ENCODE assay signal across 33 cellular contexts in genomic region chr15:32884136-32884535, GRCh38.
DNase-seq lines count a peak whose midpoint lies in the region; ATAC-seq, FAIRE-seq and TF ChIP-seq lines count a peak whose summit lies in the region.
"Had no signal": no experiment of that assay in that cellular context is flagged by ENCODE, and none has a peak within 500 bp of the region (broad histone marks: within the 10 kb centered on the region; RNA-seq: fewer than 3 reads in every experiment).

No MANE protein-coding gene starts in this region.

- WGBS in mammary epithelial cell (ENCODE audit: low coverage, missing lambda C conversion rate): 54% methylated on average over 6 of the region's 6 CpGs
- WGBS in gastroesophageal sphincter (ENCODE audit: low coverage in 1 of 2), 2 donors: 25 to 55% methylated on average over 6 of the region's 6 CpGs
- WGBS in HepG2 (ENCODE audit: low lambda C conversion rate): 48% methylated on average over 6 of the region's 6 CpGs

- H3K9me3 Mint-ChIP-seq in MCF 10A (ENCODE audit: unreplicated experiment): no peaks in the 10 kb centered on the region
- H3K9me3 Mint-ChIP-seq: activated CD4-positive, alpha-beta T cell treated with anti-CD3 and anti-CD28 coated beads, Interleukin-2, amount 10 ng/mL, durations not matched to agents 24 days and 14 days; CD4-positive, alpha-beta T cell; GM23338; natural killer cell treated with Interleukin-12 subunit alpha and Interleukin-12 subunit beta and Interleukin-15 and Interleukin-18, amount 100 ng/mL, for 72 hours had no signal

- peak overlapping the region; percentile 32 for H2AFZ ChIP-seq in mammary epithelial cell (ENCODE audit: low read depth, low read length)
- no peak overlapping the region for H2AFZ ChIP-seq in HepG2 (ENCODE audit: low read length)
- H2AFZ ChIP-seq: GM23338, hepatocyte had no signal

- H3K27ac ChIP-seq in mammary epithelial cell (ENCODE audit: insufficient read depth, low read depth, low read length): no peak overlapping the region
- H3K27ac ChIP-seq in gastroesophageal sphincter: peak overlapping the region; percentile 75 to 81 (median 80)
- no peak overlapping the region for H3K27ac ChIP-seq in upper lobe of right lung
- no peak overlapping the region for H3K27ac ChIP-seq in HepG2 (ENCODE audit: extremely low read length, insufficient read depth, low read length)
- H3K27ac ChIP-seq: coronary artery, gastrocnemius medialis, hepatocyte, KMS-11, testis had no signal

- intact Hi-C loops in mammary epithelial cell (cut with micrococcal nuclease) (loop anchor here (5.0 kb wide), 1 partner anchor 38 kb away; no protein-coding TSS in a partner anchor), MCF 10A (cut with micrococcal nuclease) (loop anchor here (5.0 kb wide), 1 partner anchor 42 kb away; no protein-coding TSS in a partner anchor), upper lobe of right lung (cut with DNase I) (no loop called here), HepG2 (cut with micrococcal nuclease; ENCODE audit: unreplicated experiment) (loop anchor here (10.0 kb wide), 1 partner anchor 51 kb away; no protein-coding TSS in a partner anchor)

- in situ Hi-C loops in mammary epithelial cell (cut with MboI; ENCODE audit: low sequenced_read_pairs in 2 of 2): no loop called here
- in situ Hi-C loops in HepG2 (cut with HindIII; ENCODE audit: extremely low pct_ligation_motif_present, low pct_unique_long_range_greater_than_20kb): no loop called here

- no peak overlapping the region for H3K4me3 ChIP-seq in mammary epithelial cell (replicated peaks in 1 of 3; ENCODE audit: insufficient read depth in 1 of 3, low read depth in 2 of 3, low read length in 3 of 3)
- H3K4me3 ChIP-seq in choroid plexus epithelial cell (ENCODE audit: low read depth, low read length): no peak overlapping the region
- no peak overlapping the region for H3K4me3 ChIP-seq in gastroesophageal sphincter
- no peak overlapping the region for H3K4me3 ChIP-seq in upper lobe of right lung
- H3K4me3 ChIP-seq in HepG2 (replicated peaks in 1 of 3; ENCODE audit: insufficient read depth in 1 of 3, low read depth in 2 of 3, low read length in 3 of 3): no peak overlapping the region
- H3K4me3 ChIP-seq: coronary artery, gastrocnemius medialis, GM23338, hepatocyte, testis had no signal

- TF ChIP-seq POLR2A in gastroesophageal sphincter (IDR thresholded peaks at IDR 0.05): no peak
- no peak for TF ChIP-seq POLR2A in HepG2 (IDR thresholded peaks at IDR 0.05; ENCODE audit: insufficient read depth in 1 of 2, low read depth in 2 of 2, low read length in 2 of 2)

- POLR2A ChIA-PET in MCF 10A (lab: Yijun Ruan, JAX) (no interaction called here), HepG2 (lab: Yijun Ruan, JAX) (no interaction called here)

- H3K27me3 ChIP-seq in mammary epithelial cell (ENCODE audit: insufficient read depth, low read length) (no peaks in the 10 kb centered on the region), gastroesophageal sphincter (no peaks in the 10 kb centered on the region), upper lobe of right lung (no peaks in the 10 kb centered on the region), HepG2 (ENCODE audit: control insufficient read depth in 1 of 2, insufficient read depth in 2 of 2, low read length in 2 of 2) (no peaks in the 10 kb centered on the region)
- H3K27me3 ChIP-seq: gastrocnemius medialis, hepatocyte, testis had no signal

- H3K36me3 Mint-ChIP-seq in MCF 10A (ENCODE audit: insufficient read depth, unreplicated experiment): no peaks in the 10 kb centered on the region
- H3K36me3 Mint-ChIP-seq: activated naive CD8-positive, alpha-beta T cell; natural killer cell treated with Interleukin-12 subunit alpha and Interleukin-12 subunit beta and Interleukin-15 and Interleukin-18, amount 100 ng/mL, for 72 hours had no signal

- no peak overlapping the region for H3K4me3 Mint-ChIP-seq in MCF 10A (ENCODE audit: unreplicated experiment)
- H3K4me3 Mint-ChIP-seq: activated CD4-positive, alpha-beta T cell treated with anti-CD3 and anti-CD28 coated beads, Interleukin-2, amount 10 ng/mL, durations not matched to agents 24 days and 14 days; activated naive CD8-positive, alpha-beta T cell; CD4-positive, alpha-beta T cell; GM23338; natural killer cell treated with Interleukin-12 subunit alpha and Interleukin-12 subunit beta and Interleukin-15 and Interleukin-18, amount 100 ng/mL, for 72 hours had no signal

- H3K9me3 ChIP-seq in mammary epithelial cell (replicated peaks; ENCODE audit: insufficient read depth, low read length) (no peaks in the 10 kb centered on the region), gastroesophageal sphincter (no peaks in the 10 kb centered on the region), upper lobe of right lung (no peaks in the 10 kb centered on the region), HepG2 (ENCODE audit: low read length) (no peaks in the 10 kb centered on the region)
- H3K9me3 ChIP-seq: gastrocnemius medialis, testis had no signal

- dilution Hi-C loops in mammary epithelial cell (cut with HindIII; ENCODE audit: low sequenced_read_pairs): no loop called here

- no peak for FAIRE-seq in HepG2 (lab: Jason Lieb, UNC)
- FAIRE-seq: A204.1, bronchial epithelial cell, RCC 7860, urothelium cell line had no signal

- H3K9ac ChIP-seq in mammary epithelial cell (ENCODE audit: insufficient read depth, low read length) (no peak overlapping the region), HepG2 (ENCODE audit: insufficient read depth, low read depth, low read length) (no peak overlapping the region)
- H3K9ac ChIP-seq: KMS-11 had no signal

- H3K4me1 Mint-ChIP-seq in MCF 10A (ENCODE audit: insufficient read depth, unreplicated experiment): no peaks in the 10 kb centered on the region
- H3K4me1 Mint-ChIP-seq: activated CD4-positive, alpha-beta T cell treated with anti-CD3 and anti-CD28 coated beads, Interleukin-2, amount 10 ng/mL, durations not matched to agents 24 days and 14 days had no signal

- ATAC-seq in gastroesophageal sphincter: no peak
- ATAC-seq in upper lobe of right lung: peak; percentile 30
- ATAC-seq in GM19467 (IDR thresholded peaks at IDR 0.05; ENCODE audit: unreplicated experiment): no peak
- ATAC-seq in GM18858 (IDR thresholded peaks at IDR 0.05; ENCODE audit: unreplicated experiment): no peak
- no peak for ATAC-seq in HepG2
- ATAC-seq: gastrocnemius medialis; natural killer cell treated with Interleukin-12 subunit alpha and Interleukin-12 subunit beta and Interleukin-15 and Interleukin-18, amount 100 ng/mL, for 72 hours; stimulated activated naive CD8-positive, alpha-beta T cell treated with anti-CD3 and anti-CD28 coated beads, Interleukin-15, Interleukin-2, amounts not matched to agents 100 U/mL and 50 U/mL, for 24 hours had no signal

- TF ChIP-seq RAD21 in HepG2 (CRISPR knock-in tag; IDR thresholded peaks at IDR 0.05): no peak

- H3K36me3 ChIP-seq in mammary epithelial cell (ENCODE audit: insufficient read depth, low read length) (no peaks in the 10 kb centered on the region), gastroesophageal sphincter (no peaks in the 10 kb centered on the region), upper lobe of right lung (no peaks in the 10 kb centered on the region), HepG2 (replicated peaks in 1 of 2; ENCODE audit: control insufficient read depth in 1 of 2, insufficient read depth in 2 of 2, low read length in 2 of 2) (no peaks in the 10 kb centered on the region)
- H3K36me3 ChIP-seq: gastrocnemius medialis had no signal

- H3K4me1 ChIP-seq in mammary epithelial cell (ENCODE audit: insufficient read depth, low read length): no peaks in the 10 kb centered on the region
- peaks cover 5 to 67% (median 20%) of the 10 kb centered on the region in 3 donors for H3K4me1 ChIP-seq in gastroesophageal sphincter
- peaks cover 4% of the 10 kb centered on the region for H3K4me1 ChIP-seq in upper lobe of right lung
- no peaks in the 10 kb centered on the region for H3K4me1 ChIP-seq in HepG2 (ENCODE audit: insufficient read depth, low read length)
- H3K4me1 ChIP-seq: gastrocnemius medialis, testis had no signal

- DNase-seq in mammary epithelial cell: no peak
- DNase-seq in MCF 10A (ENCODE audit: unreplicated experiment): no peak
- DNase-seq in choroid plexus epithelial cell (ENCODE audit: low read depth): peak; percentile 43
- DNase-seq in upper lobe of right lung: no peak
- DNase-seq in HepG2 (ENCODE audit: low spot score): no peak
- DNase-seq: activated CD4-positive, alpha-beta T cell treated with anti-CD3 and anti-CD28 coated beads, Interleukin-2, amount 10 ng/mL, durations not matched to agents 24 days and 14 days; activated CD8-positive, alpha-beta memory T cell treated with anti-CD3 and anti-CD28 coated beads for 24 hours; activated effector memory CD4-positive, alpha-beta T cell treated with Interleukin-2 at 50 U/mL for 16 hours; AML-193; anterior cingulate cortex; CD4-positive, alpha-beta T cell; effector memory CD4-positive, alpha-beta T cell; gastrocnemius medialis; MM.1S; NCI-H2029; NCI-H526 treated with DMSO at 0.1 percent for 48 hours; SIG-M5; stimulated activated CD4-positive, alpha-beta T cell treated with anti-CD3 and anti-CD28 coated beads, Interleukin-2, amount 100 ng/mL, for 24 hours; stimulated activated naive CD8-positive, alpha-beta T cell treated with anti-CD3 and anti-CD28 coated beads, Interleukin-15, Interleukin-2, amounts not matched to agents 100 U/mL and 50 U/mL, for 24 hours; testis had no signal

- TF ChIP-seq EP300 in gastroesophageal sphincter (IDR thresholded peaks at IDR 0.05) (no peak), HepG2 (IDR thresholded peaks at IDR 0.05; ENCODE audit: low read depth in 2 of 2, low read length in 2 of 2) (no peak), HepG2 (CRISPR knock-in tag; IDR thresholded peaks at IDR 0.05; ENCODE audit: borderline replicate concordance) (no peak)

- H3K4me2 ChIP-seq in mammary epithelial cell (ENCODE audit: insufficient read depth, low read depth, low read length): no peak overlapping the region
- H3K4me2 ChIP-seq in HepG2 (ENCODE audit: low read depth, low read length): no peak overlapping the region
- H3K4me2 ChIP-seq: GM23338, hepatocyte, KMS-11 had no signal

- no peak overlapping the region for H3K27ac Mint-ChIP-seq in MCF 10A (ENCODE audit: low read depth, unreplicated experiment)
- H3K27ac Mint-ChIP-seq: activated CD4-positive, alpha-beta T cell treated with anti-CD3 and anti-CD28 coated beads, Interleukin-2, amount 10 ng/mL, durations not matched to agents 24 days and 14 days; activated naive CD8-positive, alpha-beta T cell; CD4-positive, alpha-beta T cell; GM23338; natural killer cell treated with Interleukin-12 subunit alpha and Interleukin-12 subunit beta and Interleukin-15 and Interleukin-18, amount 100 ng/mL, for 72 hours had no signal

- CTCF ChIA-PET in mammary epithelial cell (lab: Charles Lee; ENCODE audit: low non-redundant PET): no interaction called here
- CTCF ChIA-PET in MCF 10A (lab: Yijun Ruan, JAX): no interaction called here
- CTCF ChIA-PET in HepG2 (lab: Yijun Ruan, JAX; ENCODE audit: low intra/inter-chr PET ratio, low total read pairs): no interaction called here

- H3K79me2 ChIP-seq in mammary epithelial cell (ENCODE audit: insufficient read depth, low read length) (no peaks in the 10 kb centered on the region), HepG2 (ENCODE audit: insufficient read depth, low read length) (no peaks in the 10 kb centered on the region)
- H3K79me2 ChIP-seq: hepatocyte had no signal

- TF ChIP-seq CTCF in mammary epithelial cell (conservative IDR thresholded peaks at IDR 0.05 in 1 of 2, IDR thresholded peaks at IDR 0.05 in 1 of 2; ENCODE audit: extremely low read depth in 1 of 2, insufficient read depth in 1 of 2, low read depth in 1 of 2, low read length in 2 of 2) (no peak), MCF 10A (IDR thresholded peaks at IDR 0.05; ENCODE audit: unreplicated experiment) (no peak), choroid plexus epithelial cell (conservative IDR thresholded peaks at IDR 0.05; ENCODE audit: low read depth, low read length) (no peak), gastroesophageal sphincter (IDR thresholded peaks at IDR 0.05) (peak in 1 of 4 experiments; percentile 14), upper lobe of right lung (IDR thresholded peaks at IDR 0.05) (no peak), HepG2 (CRISPR knock-in tag; IDR thresholded peaks at IDR 0.05) (no peak)

- no peaks in the 10 kb centered on the region for H3K27me3 Mint-ChIP-seq in MCF 10A (ENCODE audit: insufficient read depth, unreplicated experiment)
- H3K27me3 Mint-ChIP-seq: activated naive CD8-positive, alpha-beta T cell; CD4-positive, alpha-beta T cell had no signal

- H4K20me1 ChIP-seq in mammary epithelial cell (ENCODE audit: insufficient read depth, low read length) (no peaks in the 10 kb centered on the region), HepG2 (ENCODE audit: insufficient read depth, low read length) (no peaks in the 10 kb centered on the region)

- no TSS peak for BruUV-seq in mammary epithelial cell (replicated peaks; lab: Mats Ljungman, UMichigan)
- BruUV-seq in MCF 10A (replicated peaks; lab: Mats Ljungman, UMichigan): no TSS peak
- BruUV-seq in HepG2 (replicated peaks; lab: Mats Ljungman, UMichigan): no TSS peak

Comparison
In these comparisons a context has a peak if more than half of its experiments do, and no peak if none do; other contexts are left out.
1. H3K27ac ChIP-seq: peak in gastroesophageal sphincter (4 of 4); none in mammary epithelial cell (single experiment), upper lobe of right lung (single experiment) and HepG2 (single experiment).